Comparison of ENCODE assay signal across 1 cellular context in genomic region chr6:27838513-27839302, GRCh38.
A peak's percentile ranks its signal among the peaks of the same experiment; 100 is the strongest.
TF ChIP-seq lines count a peak whose summit lies in the region.

No MANE protein-coding gene starts in this region.

TF ChIP-seq in H1, 55 proteins besides CTCF, POLR2A, EP300 and RAD21 (continued from another document):
- TF ChIP-seq ASH2L (IDR thresholded peaks at IDR 0.05; ENCODE audit: low read length) (peak; percentile 12), SAP30 (IDR thresholded peaks at IDR 0.05; ENCODE audit: insufficient read depth, insufficient replicate concordance, low read length) (peak; percentile 46), SIN3A (conservative IDR thresholded peaks at IDR 0.05 in 1 of 2, IDR thresholded peaks at IDR 0.05 in 1 of 2; ENCODE audit: low read depth in 1 of 2, low read length in 2 of 2) (peak; percentile 42 to 55; a peak in 2 of 4 replicates), MAX (IDR thresholded peaks at IDR 0.05) (peak; percentile 30; the same call in 1 of the 2 replicates)
